ENCODE assay signal across 8 cellular contexts in the genomic region with DNA sequence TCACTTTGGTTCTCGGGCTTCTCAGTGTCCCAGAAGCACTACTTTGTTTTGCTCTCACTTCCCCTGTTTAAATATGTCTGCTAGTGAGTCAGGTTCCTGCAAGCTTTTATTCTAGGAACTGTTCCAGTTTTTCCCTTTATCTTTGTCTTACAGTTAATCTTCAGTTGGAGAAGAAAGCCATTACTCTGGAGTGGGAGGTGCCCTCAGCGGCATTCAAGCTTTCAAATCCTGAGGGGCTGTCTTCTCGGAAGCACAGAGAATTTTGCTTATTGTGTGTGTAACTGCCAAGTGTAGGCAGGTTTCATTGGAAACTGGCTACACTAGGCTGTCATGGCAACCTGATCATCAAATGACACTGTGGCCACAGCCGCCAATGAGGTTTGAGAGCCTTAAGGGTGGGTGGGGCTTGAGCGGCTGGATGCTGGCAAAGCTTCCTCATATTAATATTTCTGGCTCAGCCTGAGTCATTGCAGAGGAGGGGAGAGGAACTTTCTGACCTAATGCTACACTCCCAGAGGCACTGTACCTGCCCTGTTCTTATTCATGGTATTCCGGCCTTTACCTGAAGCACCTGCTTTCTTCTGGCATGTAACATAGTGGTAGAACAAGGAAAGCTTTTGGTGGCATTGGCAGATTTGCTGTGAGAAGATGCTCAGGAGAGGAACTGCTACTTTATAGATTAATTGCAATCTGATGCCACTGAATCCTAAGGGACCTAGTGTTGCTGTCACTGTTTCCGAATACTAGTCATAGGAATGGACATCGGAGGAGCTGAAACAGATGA. TPM values are rescaled to one million over a fixed set of nuclear protein-coding genes. Genes with fewer than 3 reads are reported as not detected.
DNase-seq lines count a peak whose midpoint lies in the region; ATAC-seq, FAIRE-seq and TF ChIP-seq lines count a peak whose summit lies in the region.

No MANE protein-coding gene starts in this region.

- ATAC-seq in HG03432 (IDR thresholded peaks at IDR 0.05; ENCODE audit: unreplicated experiment) (peak; percentile 89), lung (ENCODE audit: insufficient read depth, low FRiP score) (peak; percentile 71)

- no peaks in the 10 kb centered on the region for H3K9me3 ChIP-seq in lung (ENCODE audit: control insufficient read depth in 2 of 2, insufficient read depth in 1 of 2, low read length in 1 of 2)

- no peaks in the 10 kb centered on the region for H3K27me3 ChIP-seq in lung (ENCODE audit: control insufficient read depth, insufficient read depth)

- TF ChIP-seq CTCF in AG09319 (IDR thresholded peaks at IDR 0.05; ENCODE audit: low read depth, low read length) (no peak), lung (IDR thresholded peaks at IDR 0.05; ENCODE audit: control extremely low read depth, extremely low read depth) (no peak)

- DNase-seq in AG09319 (ENCODE audit: extremely low read depth, low read depth): peak; percentile 93
- DNase-seq in GM19239 (ENCODE audit: insufficient read length, low spot score): peak; percentile 85
- peak; percentile 14 for DNase-seq in NCI-H526 treated with DMSO at 0.1 percent for 48 hours (lab: John Stamatoyannopoulos, UW)
- peak; percentile 87 to 91 for DNase-seq in activated CD4-positive, alpha-beta T cell treated with anti-CD3 and anti-CD28 coated beads, Interleukin-2, amount 50 U/mL, for 48 hours
- DNase-seq in ecto neural progenitor cell (ENCODE audit: low spot score): peak; percentile 69
- peak; percentile 95 for DNase-seq in lung (ENCODE audit: low spot score)
- peak; percentile 63 to 83 for DNase-seq in stimulated activated CD4-positive, alpha-beta T cell treated with anti-CD3 and anti-CD28 coated beads, Interleukin-4, amount 100 ng/mL, for 48 hours (ENCODE audit: low read depth in 2 of 2)

- 20 to 23% methylated on average over 8 of the region's 8 CpGs for WGBS in lung, 2 donors

- no peak overlapping the region for H3K4me3 ChIP-seq in lung

- H3K27ac ChIP-seq in lung (ENCODE audit: low read depth in 1 of 2, low read length in 1 of 2): peak overlapping the region; percentile 90 to 95

- peak; percentile 4 for FAIRE-seq in GM19239 (lab: Jason Lieb, UNC)

- no peaks in the 10 kb centered on the region for H3K36me3 ChIP-seq in lung (ENCODE audit: control insufficient read depth in 2 of 2, insufficient read depth in 2 of 2, low read length in 2 of 2)

- peaks cover 12 to 26% of the 10 kb centered on the region in 2 donors for H3K4me1 ChIP-seq in lung (ENCODE audit: control insufficient read depth in 2 of 2, insufficient read depth in 2 of 2, low read length in 2 of 2)

RNA-seq across cellular contexts. Expression of a gene that starts 26.3 kb away (rescaled TPM):
- total RNA-seq in lung: 10 to 100 TPM; 21.2 to 32.6 TPM
- 10 to 100 TPM; 10.5 to 27.9 TPM for polyA plus RNA-seq in lung

RNA-seq across cellular contexts. Expression of a gene that starts 27.2 kb away (rescaled TPM):
- total RNA-seq in lung: 1 to 10 TPM; 7.2 to 9.4 TPM
- 1 to 10 TPM; 8.2 to 9.4 TPM for polyA plus RNA-seq in lung

RNA-seq across cellular contexts. Expression of a gene that starts 33.2 kb away (rescaled TPM):
- total RNA-seq in lung: 10 to 100 TPM; 42.0 to 66.8 TPM
- polyA plus RNA-seq in lung: 10 to 100 TPM; 49.9 to 59.5 TPM

RNA-seq across cellular contexts. Expression of a gene that starts 54.9 kb away (rescaled TPM):
- 100 to 1,000 TPM; 114 to 281 TPM for total RNA-seq in lung
- 100 to 1,000 TPM; 309 to 842 TPM for polyA plus RNA-seq in lung

Comparison
In these comparisons a context has a peak if more than half of its experiments do, and no peak if none do; other contexts are left out.
1. DNase-seq: peak in every context shown above with its lines; median percentile 95 in lung; 93 in AG09319; 89 in activated CD4-positive, alpha-beta T cell treated with anti-CD3 and anti-CD28 coated beads, Interleukin-2, amount 50 U/mL, for 48 hours; 85 in GM19239; 73 in stimulated activated CD4-positive, alpha-beta T cell treated with anti-CD3 and anti-CD28 coated beads, Interleukin-4, amount 100 ng/mL, for 48 hours; 69 in ecto neural progenitor cell; 14 in NCI-H526 treated with DMSO at 0.1 percent for 48 hours.